Comparison of ENCODE assay signal across 11 cellular contexts in the genomic region with DNA sequence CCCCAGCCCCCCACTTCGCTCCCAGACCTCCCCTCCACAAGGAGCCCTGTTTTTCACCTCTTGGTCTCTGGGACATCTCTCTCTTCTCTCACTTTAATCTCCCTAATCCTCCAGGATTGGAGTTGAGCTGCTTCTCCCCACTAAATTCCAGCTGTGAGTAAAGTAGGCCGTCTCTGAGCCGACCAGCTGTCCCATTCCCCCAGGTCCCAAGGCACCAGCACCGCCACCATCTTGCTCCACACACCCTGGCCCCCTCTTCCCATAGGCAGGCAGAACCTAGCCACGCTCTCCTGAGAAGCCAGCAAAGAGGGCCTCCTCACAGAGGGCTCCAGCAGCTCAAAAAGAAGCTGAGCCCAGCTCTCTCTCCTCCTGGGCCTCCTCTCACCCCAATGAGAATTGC. TPM values are rescaled to one million over a fixed set of nuclear protein-coding genes. Genes with fewer than 3 reads are reported as not detected.
DNase-seq lines count a peak whose midpoint lies in the region; ATAC-seq and TF ChIP-seq lines count a peak whose summit lies in the region.
"Had no signal": no experiment of that assay in that cellular context is flagged by ENCODE, and none has a peak within 500 bp of the region (broad histone marks: within the 10 kb centered on the region; RNA-seq: fewer than 3 reads in every experiment).

No MANE protein-coding gene starts in this region.

- peaks cover 20% of the 10 kb centered on the region for H3K36me3 Mint-ChIP-seq in activated CD4-positive, alpha-beta T cell treated with anti-CD3 and anti-CD28 coated beads for 36 hours (ENCODE audit: low read depth)
- peaks cover 26% of the 10 kb centered on the region for H3K36me3 Mint-ChIP-seq in activated CD8-positive, alpha-beta T cell treated with anti-CD3 and anti-CD28 coated beads, Interleukin-2, amount 10 ng/mL, durations not matched to agents 7 days and 5 days (ENCODE audit: low read depth)

- DNase-seq in activated CD4-positive, alpha-beta T cell treated with anti-CD3 and anti-CD28 coated beads for 36 hours = no peak
- no peak for DNase-seq in activated CD4-positive, alpha-beta T cell treated with anti-CD3 and anti-CD28 coated beads, Interleukin-2, amount 50 U/mL, for 4 hours
- no peak for DNase-seq in activated CD8-positive, alpha-beta T cell treated with anti-CD3 and anti-CD28 coated beads, Interleukin-2, amount 10 ng/mL, durations not matched to agents 7 days and 5 days
- no peak for DNase-seq in stimulated activated naive CD8-positive, alpha-beta T cell treated with anti-CD3 and anti-CD28 coated beads, Interleukin-15, amount 100 ng/mL, for 72 hours
- DNase-seq in SKM-1 (lab: John Stamatoyannopoulos, UW; ENCODE audit: unreplicated experiment) (no peak), omental fat pad (ENCODE audit: low spot score) (no peak)
- DNase-seq in stimulated activated CD4-positive, alpha-beta T cell treated with anti-CD3 and anti-CD28 coated beads, Interleukin-4, amount 100 ng/mL, for 4 hours = no peak
- DNase-seq: activated gamma-delta T cell, Kasumi-1, RPMI8226 had no signal

- POLR2A ChIA-PET in activated CD4-positive, alpha-beta T cell treated with anti-CD3 and anti-CD28 coated beads for 36 hours (lab: Charles Lee) = interaction anchor here (0.5 to 1.4 kb wide), 3 partner anchors 16 to 294 kb away, joined by 3 to 7 read pairs (median 3); a partner anchor contains a TSS
- POLR2A ChIA-PET in activated CD8-positive, alpha-beta T cell treated with anti-CD3 and anti-CD28 coated beads, Interleukin-2, amount 10 ng/mL, durations not matched to agents 7 days and 5 days (lab: Charles Lee) = interaction anchor here (0.8 to 1.7 kb wide), 5 partner anchors 14 to 25 kb away, joined by 3 to 7 read pairs (median 3); a partner anchor contains a TSS

- H3K27ac ChIP-seq in iPS-20b (ENCODE audit: low read length) = no peak overlapping the region

- H3K27me3 Mint-ChIP-seq in activated CD4-positive, alpha-beta T cell treated with anti-CD3 and anti-CD28 coated beads for 36 hours = no peaks in the 10 kb centered on the region
- no peaks in the 10 kb centered on the region for H3K27me3 Mint-ChIP-seq in activated CD8-positive, alpha-beta T cell treated with anti-CD3 and anti-CD28 coated beads, Interleukin-2, amount 10 ng/mL, durations not matched to agents 7 days and 5 days (ENCODE audit: low read depth)
- H3K27me3 Mint-ChIP-seq in stimulated activated naive CD8-positive, alpha-beta T cell treated with anti-CD3 and anti-CD28 coated beads, Interleukin-15, amount 100 ng/mL, for 72 hours = no peaks in the 10 kb centered on the region

- ATAC-seq in activated CD4-positive, alpha-beta T cell treated with anti-CD3 and anti-CD28 coated beads for 36 hours = no peak
- ATAC-seq in activated CD8-positive, alpha-beta T cell treated with anti-CD3 and anti-CD28 coated beads, Interleukin-2, amount 10 ng/mL, durations not matched to agents 7 days and 5 days = no peak
- ATAC-seq in stimulated activated naive CD8-positive, alpha-beta T cell treated with anti-CD3 and anti-CD28 coated beads, Interleukin-15, amount 100 ng/mL, for 72 hours = no peak
- ATAC-seq in omental fat pad (ENCODE audit: low FRiP score) = no peak

- TF ChIP-seq CTCF in omental fat pad (IDR thresholded peaks at IDR 0.05) = no peak

- H3K4me1 Mint-ChIP-seq in activated CD4-positive, alpha-beta T cell treated with anti-CD3 and anti-CD28 coated beads for 36 hours = peaks cover 60% of the 10 kb centered on the region
- H3K4me1 Mint-ChIP-seq in activated CD8-positive, alpha-beta T cell treated with anti-CD3 and anti-CD28 coated beads, Interleukin-2, amount 10 ng/mL, durations not matched to agents 7 days and 5 days (ENCODE audit: low read depth) = peaks cover 69% of the 10 kb centered on the region
- H3K4me1 Mint-ChIP-seq in stimulated activated naive CD8-positive, alpha-beta T cell treated with anti-CD3 and anti-CD28 coated beads, Interleukin-15, amount 100 ng/mL, for 72 hours = peaks cover 79% of the 10 kb centered on the region

- peaks cover 31% of the 10 kb centered on the region; the same call in 1 of the 2 replicates for H3K4me1 ChIP-seq in iPS-20b (ENCODE audit: insufficient read depth, low read length)

- no peaks in the 10 kb centered on the region for H3K9me3 ChIP-seq in iPS-20b (ENCODE audit: insufficient read depth, low read depth, low read length)

- H3K27ac Mint-ChIP-seq in activated CD4-positive, alpha-beta T cell treated with anti-CD3 and anti-CD28 coated beads for 36 hours = peak overlapping the region; percentile 96
- peak overlapping the region; percentile 73 for H3K27ac Mint-ChIP-seq in activated CD8-positive, alpha-beta T cell treated with anti-CD3 and anti-CD28 coated beads, Interleukin-2, amount 10 ng/mL, durations not matched to agents 7 days and 5 days
- peak overlapping the region; percentile 61 to 76 for H3K27ac Mint-ChIP-seq in stimulated activated naive CD8-positive, alpha-beta T cell treated with anti-CD3 and anti-CD28 coated beads, Interleukin-15, amount 100 ng/mL, for 72 hours

- no peaks in the 10 kb centered on the region for H3K9me3 Mint-ChIP-seq in activated CD4-positive, alpha-beta T cell treated with anti-CD3 and anti-CD28 coated beads for 36 hours (ENCODE audit: low read depth)
- H3K9me3 Mint-ChIP-seq in activated CD8-positive, alpha-beta T cell treated with anti-CD3 and anti-CD28 coated beads, Interleukin-2, amount 10 ng/mL, durations not matched to agents 7 days and 5 days (ENCODE audit: insufficient read depth) = no peaks in the 10 kb centered on the region
- H3K9me3 Mint-ChIP-seq in stimulated activated naive CD8-positive, alpha-beta T cell treated with anti-CD3 and anti-CD28 coated beads, Interleukin-15, amount 100 ng/mL, for 72 hours = no peaks in the 10 kb centered on the region

- intact Hi-C loops in activated CD4-positive, alpha-beta T cell treated with anti-CD3 and anti-CD28 coated beads for 36 hours (cut with DNase I, micrococcal nuclease) = loop anchor here (1.0 to 10.0 kb wide), 4 partner anchors 16 to 574 kb away; a partner anchor contains a TSS

- H3K4me3 ChIP-seq in iPS-20b (ENCODE audit: low read length) = no peak overlapping the region

- H3K9ac ChIP-seq in iPS-20b (ENCODE audit: low read depth, low read length) = peak overlapping the region; percentile 81; the same call in 1 of the 2 replicates

- peak overlapping the region; percentile 89 for H3K4me3 Mint-ChIP-seq in activated CD4-positive, alpha-beta T cell treated with anti-CD3 and anti-CD28 coated beads for 36 hours
- H3K4me3 Mint-ChIP-seq in activated CD8-positive, alpha-beta T cell treated with anti-CD3 and anti-CD28 coated beads, Interleukin-2, amount 10 ng/mL, durations not matched to agents 7 days and 5 days = peak overlapping the region; percentile 96
- peak overlapping the region; percentile 98 to 99 for H3K4me3 Mint-ChIP-seq in stimulated activated naive CD8-positive, alpha-beta T cell treated with anti-CD3 and anti-CD28 coated beads, Interleukin-15, amount 100 ng/mL, for 72 hours

- no peaks in the 10 kb centered on the region; the same call in 1 of the 2 replicates for H3K27me3 ChIP-seq in iPS-20b (ENCODE audit: insufficient read depth, low read length)

- H3K36me3 ChIP-seq in iPS-20b (ENCODE audit: insufficient read depth, low read depth, low read length) = peaks cover 30% of the 10 kb centered on the region

- CTCF ChIA-PET in activated CD4-positive, alpha-beta T cell treated with anti-CD3 and anti-CD28 coated beads for 36 hours (lab: Charles Lee) = interaction anchor here (0.7 to 1.4 kb wide), 2 partner anchors 111 to 173 kb away, joined by 3 to 4 read pairs; no protein-coding TSS in a partner anchor
- CTCF ChIA-PET in activated CD8-positive, alpha-beta T cell treated with anti-CD3 and anti-CD28 coated beads, Interleukin-2, amount 10 ng/mL, durations not matched to agents 7 days and 5 days (lab: Charles Lee) = interaction anchor here (0.7 to 4.2 kb wide), 3 partner anchors 15 to 78 kb away, joined by 3 to 36 read pairs (median 4); a partner anchor contains a TSS

RNA-seq across cellular contexts. Expression of a gene that starts 0.9 kb away (rescaled TPM):
- 10 to 100 TPM; 11.7 to 15.4 TPM for total RNA-seq in activated CD4-positive, alpha-beta T cell treated with anti-CD3 and anti-CD28 coated beads for 36 hours
- total RNA-seq in activated CD8-positive, alpha-beta T cell treated with anti-CD3 and anti-CD28 coated beads, Interleukin-2, amount 10 ng/mL, durations not matched to agents 7 days and 5 days = 10 to 100 TPM; 10.1 to 11.7 TPM
- total RNA-seq in omental fat pad = 10 to 100 TPM in 3 of 4 donors, 1 to 10 TPM in 1; 8.7 to 12.5 (median 11.6) TPM

RNA-seq across cellular contexts. Expression of a gene that starts 1.0 kb away (rescaled TPM):
- 100 to 1,000 TPM; 263 to 345 TPM for total RNA-seq in activated CD4-positive, alpha-beta T cell treated with anti-CD3 and anti-CD28 coated beads for 36 hours
- 100 to 1,000 TPM; 348 to 371 TPM for total RNA-seq in activated CD8-positive, alpha-beta T cell treated with anti-CD3 and anti-CD28 coated beads, Interleukin-2, amount 10 ng/mL, durations not matched to agents 7 days and 5 days
- 100 to 1,000 TPM; 677 to 996 (median 722) TPM for total RNA-seq in omental fat pad

RNA-seq across cellular contexts. Expression of a gene that starts 15.5 kb away (rescaled TPM):
- total RNA-seq in activated CD4-positive, alpha-beta T cell treated with anti-CD3 and anti-CD28 coated beads for 36 hours = 10 to 100 TPM; 49.1 to 53.3 TPM
- 10 to 100 TPM; 52.4 to 56.6 TPM for total RNA-seq in activated CD8-positive, alpha-beta T cell treated with anti-CD3 and anti-CD28 coated beads, Interleukin-2, amount 10 ng/mL, durations not matched to agents 7 days and 5 days
- total RNA-seq in omental fat pad = 10 to 100 TPM; 22.7 to 41.6 (median 23.6) TPM

RNA-seq across cellular contexts. Expression of a gene that starts 20.5 kb away (rescaled TPM):
- 10 to 100 TPM; 23.6 to 35.2 TPM for total RNA-seq in activated CD4-positive, alpha-beta T cell treated with anti-CD3 and anti-CD28 coated beads for 36 hours
- total RNA-seq in activated CD8-positive, alpha-beta T cell treated with anti-CD3 and anti-CD28 coated beads, Interleukin-2, amount 10 ng/mL, durations not matched to agents 7 days and 5 days = 10 to 100 TPM; 53.6 to 57.9 TPM
- total RNA-seq in omental fat pad = 10 to 100 TPM; 22.1 to 43.8 (median 28.9) TPM

RNA-seq across cellular contexts. Expression of a gene that starts 23.5 kb away (rescaled TPM):
- 100 to 1,000 TPM; 123 to 162 TPM for total RNA-seq in activated CD4-positive, alpha-beta T cell treated with anti-CD3 and anti-CD28 coated beads for 36 hours
- 100 to 1,000 TPM; 203 to 227 TPM for total RNA-seq in activated CD8-positive, alpha-beta T cell treated with anti-CD3 and anti-CD28 coated beads, Interleukin-2, amount 10 ng/mL, durations not matched to agents 7 days and 5 days
- total RNA-seq in omental fat pad = 100 to 1,000 TPM; 316 to 526 (median 376) TPM
